36 cellular contexts compared by ENCODE assay signal in genomic region chr3:67644827-67645226, GRCh38.
"Had no signal": no experiment of that assay in that cellular context is flagged by ENCODE, and none has a peak within 500 bp of the region (broad histone marks: within the 10 kb centered on the region; RNA-seq: fewer than 3 reads in every experiment).

No MANE protein-coding gene starts in this region.

- H3K27me3 ChIP-seq: ascending aorta, cardiac muscle cell had no signal

- ATAC-seq: activated CD8-positive, alpha-beta T cell treated with anti-CD3 and anti-CD28 coated beads for 36 hours; activated naive CD4-positive, alpha-beta T cell treated with anti-CD3 and anti-CD28 coated beads, Interleukin-2, amount 50 U/mL, for 72 hours; activated T-cell treated with anti-CD3 and anti-CD28 coated beads, Interleukin-2, amount 50 U/mL, for 4 hours; activated T-cell treated with anti-CD3 and anti-CD28 coated beads, Interleukin-2, amount 50 U/mL, for 72 hours; activated T-helper 17 cell treated with anti-CD3 and anti-CD28 coated beads, Interleukin-2, amount 50 U/mL, for 72 hours had no signal

- H3K9me3 ChIP-seq: ascending aorta had no signal

- H3K4me3 ChIP-seq: ascending aorta, cardiac muscle cell had no signal

- H3K27ac Mint-ChIP-seq: activated B cell treated with CpG ODN at 0.5 μM for 24 hours; activated CD4-positive, alpha-beta memory T cell treated with anti-CD3 and anti-CD28 coated beads for 36 hours; activated CD4-positive, alpha-beta T cell treated with anti-CD3 and anti-CD28 coated beads, Interleukin-2, amount 10 ng/mL, durations not matched to agents 24 days and 14 days; activated CD8-positive, alpha-beta T cell treated with anti-CD3 and anti-CD28 coated beads for 36 hours; activated naive CD4-positive, alpha-beta T cell treated with anti-CD3 and anti-CD28 coated beads for 36 hours; activated naive CD8-positive, alpha-beta T cell treated with anti-CD3 and anti-CD28 coated beads for 36 hours; activated T-helper 1 cell treated with anti-CD3 and anti-CD28 coated beads, Interleukin-12 subunit alpha, Interleukin-12 subunit beta, Interleukin-2, Interleukin-4 antibody, amounts not matched to agents 30 ng/mL and 10 ng/mL and 1 ng/mL, durations not matched to agents 14 hours and 24 hours and 36 hours; activated T-helper 17 cell treated with anti-CD3 and anti-CD28 coated beads, Interleukin-2, amount 50 U/mL, for 72 hours; brain; T-helper 1 cell treated with Interleukin-12 subunit alpha and Interleukin-12 subunit beta and Interleukin-4 antibody, amounts not matched to agents 30 μg/mL and 1 μg/mL, for 36 hours; T-helper 2 cell treated with Interferon-gamma antibody and Interleukin-4, amounts not matched to agents 5 μg/mL and 100 μg/mL, for 36 hours had no signal

- H3K27ac ChIP-seq: ascending aorta, cardiac muscle cell, VCaP had no signal

- H3K36me3 Mint-ChIP-seq: brain had no signal

- DNase-seq: activated B cell treated with CpG ODN at 0.5 μM for 24 hours; activated CD4-positive, alpha-beta memory T cell treated with anti-CD3 and anti-CD28 coated beads for 36 hours; activated CD4-positive, alpha-beta T cell treated with anti-CD3 and anti-CD28 coated beads for 4 hours; activated CD4-positive, alpha-beta T cell treated with anti-CD3 and anti-CD28 coated beads, Interleukin-2, amount 10 ng/mL, durations not matched to agents 24 days and 14 days; activated CD4-positive, alpha-beta T cell treated with anti-CD3 and anti-CD28 coated beads, Interleukin-2, amount 50 U/mL, for 1 hour; activated CD4-positive, alpha-beta T cell treated with anti-CD3 and anti-CD28 coated beads, Interleukin-2, amount 50 U/mL, for 4 hours; activated CD4-positive, CD25-positive, alpha-beta regulatory T cell treated with anti-CD3 and anti-CD28 coated beads, Interleukin-2, amount 50 U/mL, for 72 hours; activated CD8-positive, alpha-beta memory T cell treated with anti-CD3 and anti-CD28 coated beads, Interleukin-2, amount 50 U/mL, for 4 hours; activated CD8-positive, alpha-beta T cell treated with anti-CD3 and anti-CD28 coated beads for 36 hours; activated effector memory CD4-positive, alpha-beta T cell treated with anti-CD3 and anti-CD28 coated beads, Interleukin-2, amount 50 U/mL, for 16 hours; activated gamma-delta T cell treated with Interleukin-2 at 50 U/mL for 16 hours; activated naive CD4-positive, alpha-beta T cell; activated naive CD4-positive, alpha-beta T cell treated with anti-CD3 and anti-CD28 coated beads for 36 hours; activated naive CD4-positive, alpha-beta T cell treated with anti-CD3 and anti-CD28 coated beads, Interleukin-2, amount 50 U/mL, for 16 hours; activated naive CD8-positive, alpha-beta T cell treated with anti-CD3 and anti-CD28 coated beads for 36 hours; activated T-cell treated with anti-CD3 and anti-CD28 coated beads for 4 hours; activated T-cell treated with anti-CD3 and anti-CD28 coated beads, Interleukin-2, amount 50 U/mL, for 1 hour; activated T-cell treated with anti-CD3 and anti-CD28 coated beads, Interleukin-2, amount 50 U/mL, for 4 hours; activated T-cell treated with anti-CD3 and anti-CD28 coated beads, Interleukin-2, amount 50 U/mL, for 72 hours; amygdala; anterior cingulate cortex; caudate nucleus; cerebellar nuclear complex; T-helper 1 cell; T-helper 2 cell; T-helper 9 cell had no signal

- H3K36me3 ChIP-seq: cardiac muscle cell had no signal

- H3K4me3 Mint-ChIP-seq: activated B cell treated with CpG ODN at 0.5 μM for 24 hours; activated CD4-positive, alpha-beta memory T cell treated with anti-CD3 and anti-CD28 coated beads for 36 hours; activated CD4-positive, alpha-beta T cell treated with anti-CD3 and anti-CD28 coated beads, Interleukin-2, amount 10 ng/mL, durations not matched to agents 24 days and 14 days; activated CD8-positive, alpha-beta T cell treated with anti-CD3 and anti-CD28 coated beads for 36 hours; activated naive CD4-positive, alpha-beta T cell treated with anti-CD3 and anti-CD28 coated beads for 36 hours; activated naive CD8-positive, alpha-beta T cell treated with anti-CD3 and anti-CD28 coated beads for 36 hours; activated T-cell treated with anti-CD3 and anti-CD28 coated beads, Interleukin-2, amount 50 U/mL, for 4 hours; activated T-cell treated with anti-CD3 and anti-CD28 coated beads, Interleukin-2, amount 50 U/mL, for 72 hours; activated T-helper 1 cell treated with anti-CD3 and anti-CD28 coated beads, Interleukin-12 subunit alpha, Interleukin-12 subunit beta, Interleukin-2, Interleukin-4 antibody, amounts not matched to agents 30 ng/mL and 10 ng/mL and 1 ng/mL, durations not matched to agents 14 hours and 24 hours and 36 hours; activated T-helper 17 cell treated with anti-CD3 and anti-CD28 coated beads, Interleukin-2, amount 50 U/mL, for 72 hours; brain; central memory CD8-positive, alpha-beta T cell; T-helper 1 cell treated with Interleukin-12 subunit alpha and Interleukin-12 subunit beta and Interleukin-4 antibody, amounts not matched to agents 30 μg/mL and 1 μg/mL, for 36 hours; T-helper 2 cell treated with Interferon-gamma antibody and Interleukin-4, amounts not matched to agents 5 μg/mL and 100 μg/mL, for 36 hours had no signal

- H3K27me3 Mint-ChIP-seq: activated B cell treated with CpG ODN at 0.5 μM for 24 hours; activated CD4-positive, alpha-beta memory T cell treated with anti-CD3 and anti-CD28 coated beads for 36 hours; activated CD4-positive, alpha-beta T cell treated with anti-CD3 and anti-CD28 coated beads, Interleukin-2, amount 10 ng/mL, durations not matched to agents 24 days and 14 days; activated CD8-positive, alpha-beta T cell treated with anti-CD3 and anti-CD28 coated beads for 36 hours; activated naive CD8-positive, alpha-beta T cell treated with anti-CD3 and anti-CD28 coated beads for 36 hours; activated T-helper 17 cell treated with anti-CD3 and anti-CD28 coated beads, Interleukin-2, amount 50 U/mL, for 72 hours; central memory CD8-positive, alpha-beta T cell had no signal

- H3K9me3 Mint-ChIP-seq: activated B cell treated with CpG ODN at 0.5 μM for 24 hours; activated CD4-positive, alpha-beta memory T cell treated with anti-CD3 and anti-CD28 coated beads for 36 hours; activated CD4-positive, alpha-beta T cell treated with anti-CD3 and anti-CD28 coated beads, Interleukin-2, amount 10 ng/mL, durations not matched to agents 24 days and 14 days; activated T-cell treated with anti-CD3 and anti-CD28 coated beads, Interleukin-2, amount 50 U/mL, for 4 hours; activated T-helper 17 cell treated with anti-CD3 and anti-CD28 coated beads, Interleukin-2, amount 50 U/mL, for 72 hours; brain; central memory CD8-positive, alpha-beta T cell; T-helper 1 cell treated with Interleukin-12 subunit alpha and Interleukin-12 subunit beta and Interleukin-4 antibody, amounts not matched to agents 30 μg/mL and 1 μg/mL, for 36 hours; T-helper 2 cell treated with Interferon-gamma antibody and Interleukin-4, amounts not matched to agents 5 μg/mL and 100 μg/mL, for 36 hours had no signal
